Comparison of ENCODE assay signal across 16 cellular contexts in genomic region chr13:102830646-102831045, GRCh38. TPM values are rescaled to one million over a fixed set of nuclear protein-coding genes. Genes with fewer than 3 reads are reported as not detected.
A peak's percentile ranks its signal among the peaks of the same experiment; 100 is the strongest.
DNase-seq lines count a peak whose midpoint lies in the region; ATAC-seq and TF ChIP-seq lines count a peak whose summit lies in the region.
"Had no signal": no experiment of that assay in that cellular context is flagged by ENCODE, and none has a peak within 500 bp of the region (broad histone marks: within the 10 kb centered on the region; RNA-seq: fewer than 3 reads in every experiment).

No MANE protein-coding gene starts in this region.

- H3K4ac ChIP-seq in trophoblast cell (ENCODE audit: low read depth, low read length): no peak overlapping the region

- DNase-seq in GM03348 (ENCODE audit: low spot score): peak; percentile 32
- DNase-seq in NCI-H510A (lab: John Stamatoyannopoulos, UW): peak; percentile 5
- peak; percentile 39 for DNase-seq in fibroblast of the aortic adventitia (ENCODE audit: low read depth)
- no peak for DNase-seq in trophoblast cell
- DNase-seq in H7: no peak
- DNase-seq: activated gamma-delta T cell; C1 segment of cervical spinal cord; foreskin keratinocyte; lower lobe of right lung; naive thymus-derived CD4-positive, alpha-beta T cell; NCI-H1694; SHP77 had no signal

- H4K91ac ChIP-seq in trophoblast cell (ENCODE audit: low read depth, low read length): no peak overlapping the region

- no peaks in the 10 kb centered on the region for H3K79me1 ChIP-seq in trophoblast cell (ENCODE audit: low read length)

- H2BK120ac ChIP-seq in trophoblast cell (ENCODE audit: insufficient read depth, low read length, poor library complexity): no peak overlapping the region

- H2BK5ac ChIP-seq in trophoblast cell (ENCODE audit: low read depth, low read length, poor library complexity): no peak overlapping the region

- no peaks in the 10 kb centered on the region for H3K79me2 ChIP-seq in trophoblast cell (ENCODE audit: control insufficient read depth, insufficient read depth, low read length, poor library complexity)

- H2AK5ac ChIP-seq in trophoblast cell (ENCODE audit: low read length): no peak overlapping the region

- ATAC-seq in esophagus mucosa (no peak), GM18858 (IDR thresholded peaks at IDR 0.05; ENCODE audit: unreplicated experiment) (no peak)
- ATAC-seq: foreskin keratinocyte; lower lobe of right lung; naive thymus-derived CD4-positive, alpha-beta T cell had no signal

- no peak overlapping the region for H3K4me2 ChIP-seq in trophoblast cell (ENCODE audit: low read length)
- H3K4me2 ChIP-seq: smooth muscle cell had no signal

- no peak overlapping the region for H4K12ac ChIP-seq in trophoblast cell (ENCODE audit: low read depth, low read length)

- no peaks in the 10 kb centered on the region for H3K27me3 ChIP-seq in trophoblast cell (ENCODE audit: insufficient read depth, low read length)
- H3K27me3 ChIP-seq in H7 (ENCODE audit: control insufficient read depth, insufficient read depth, low read length): no peaks in the 10 kb centered on the region
- H3K27me3 ChIP-seq: foreskin keratinocyte had no signal

- H3K27ac ChIP-seq in trophoblast cell (ENCODE audit: low read depth, low read length): no peak overlapping the region
- H3K27ac ChIP-seq: foreskin keratinocyte, lower lobe of right lung, thoracic aorta had no signal

- no peak overlapping the region for H3K14ac ChIP-seq in trophoblast cell (ENCODE audit: low read length)

- no peak overlapping the region for H3K9ac ChIP-seq in trophoblast cell (ENCODE audit: low read length)

- no peak overlapping the region for H3K18ac ChIP-seq in trophoblast cell (ENCODE audit: low read length)

- H3K4me1 ChIP-seq in trophoblast cell (ENCODE audit: control insufficient read depth in 1 of 2, insufficient read depth in 2 of 2, low read length in 2 of 2): no peaks in the 10 kb centered on the region
- H3K4me1 ChIP-seq: lower lobe of right lung had no signal

- H2AFZ ChIP-seq in trophoblast cell (ENCODE audit: insufficient read depth, low read length, poor library complexity): no peak overlapping the region

- H3K9me3 ChIP-seq in trophoblast cell (ENCODE audit: insufficient read depth, low read depth, low read length): no peaks in the 10 kb centered on the region
- H3K9me3 ChIP-seq: lower lobe of right lung, thoracic aorta had no signal

- no peak overlapping the region for H2BK12ac ChIP-seq in trophoblast cell (ENCODE audit: low read length)

- WGBS in trophoblast cell (ENCODE audit: extremely low coverage, insufficient coverage, insufficient read length): no CpG with 5 or more reads among the region's 4 CpGs

- H4K8ac ChIP-seq in trophoblast cell (ENCODE audit: low read depth, low read length): peak overlapping the region; percentile 2

- no peak overlapping the region for H3K4me3 ChIP-seq in fibroblast of the aortic adventitia (ENCODE audit: low read depth, low read length)
- H3K4me3 ChIP-seq in trophoblast cell (ENCODE audit: low read depth, low read length): no peak overlapping the region
- no peak overlapping the region for H3K4me3 ChIP-seq in H7 (ENCODE audit: insufficient read depth, low read depth, low read length)
- H3K4me3 ChIP-seq: lower lobe of right lung, smooth muscle cell, thoracic aorta had no signal

- no peak for TF ChIP-seq CTCF in fibroblast of the aortic adventitia (IDR thresholded peaks at IDR 0.05; ENCODE audit: insufficient read depth, low read length)

- H3K23ac ChIP-seq in trophoblast cell (ENCODE audit: low read length): no peak overlapping the region

- peaks cover 6% of the 10 kb centered on the region in 2 experiments for H3K36me3 ChIP-seq in trophoblast cell (ENCODE audit: control insufficient read depth in 1 of 2, insufficient read depth in 2 of 2, low read length in 2 of 2)
- H3K36me3 ChIP-seq in H7 (replicated peaks; ENCODE audit: control insufficient read depth, insufficient read depth, low read length): no peaks in the 10 kb centered on the region

RNA-seq across cellular contexts. Expression of gene ERCC5, which starts 15.2 kb away (rescaled TPM):
- total RNA-seq in fibroblast of the aortic adventitia (ENCODE audit: low replicate concordance): 54.4 and 98.0 TPM in 2 replicates
- 28.3 and 28.4 TPM in 2 replicates for polyA plus RNA-seq in trophoblast cell (2013)
- 20.0 TPM for total RNA-seq in esophagus mucosa
- 24.4 and 26.8 TPM in 2 replicates for total RNA-seq in H7 (2014; rRNA removed; shearing (Covaris generic))

RNA-seq across cellular contexts. Expression of gene BIVM, which starts 31.7 kb away (rescaled TPM):
- total RNA-seq in fibroblast of the aortic adventitia (ENCODE audit: low replicate concordance): 31.5 and 44.2 TPM in 2 replicates
- polyA plus RNA-seq in trophoblast cell (2013): 9.5 and 9.7 TPM in 2 replicates
- 5.5 TPM for total RNA-seq in esophagus mucosa
- 7.8 and 10.0 TPM in 2 replicates for total RNA-seq in H7 (2014; rRNA removed; shearing (Covaris generic))

RNA-seq across cellular contexts. Expression of gene POGLUT2, which starts 31.9 kb away (rescaled TPM):
- total RNA-seq in fibroblast of the aortic adventitia (ENCODE audit: low replicate concordance) (9.6 and 17.8 TPM in 2 replicates), esophagus mucosa (1.8 TPM)
- polyA plus RNA-seq in trophoblast cell (2013): 19.4 and 19.6 TPM in 2 replicates
- total RNA-seq in H7 (2014; rRNA removed; shearing (Covaris generic)): 23.8 and 25.1 TPM in 2 replicates
- polyA plus RNA-seq: naive thymus-derived CD4-positive, alpha-beta T cell had no signal

RNA-seq across cellular contexts. Expression of gene TEX30, which starts 57.1 kb away (rescaled TPM):
- 12.8 and 42.2 TPM in 2 replicates for total RNA-seq in fibroblast of the aortic adventitia (ENCODE audit: low replicate concordance)
- polyA plus RNA-seq in trophoblast cell (2013): 40.9 and 46.0 TPM in 2 replicates
- total RNA-seq in esophagus mucosa: 7.9 TPM
- 15.4 and 16.1 TPM in 2 replicates for total RNA-seq in H7 (2014; rRNA removed; shearing (Covaris generic))

Comparison
In these comparisons a context has a peak if more than half of its experiments do, and no peak if none do; other contexts are left out.
1. DNase-seq: peak in GM03348 (single experiment), NCI-H510A (single experiment) and fibroblast of the aortic adventitia (single experiment); none in trophoblast cell (0 of 2) and H7 (single experiment).